ENCODE assay signal across 26 cellular contexts in the genomic region with DNA sequence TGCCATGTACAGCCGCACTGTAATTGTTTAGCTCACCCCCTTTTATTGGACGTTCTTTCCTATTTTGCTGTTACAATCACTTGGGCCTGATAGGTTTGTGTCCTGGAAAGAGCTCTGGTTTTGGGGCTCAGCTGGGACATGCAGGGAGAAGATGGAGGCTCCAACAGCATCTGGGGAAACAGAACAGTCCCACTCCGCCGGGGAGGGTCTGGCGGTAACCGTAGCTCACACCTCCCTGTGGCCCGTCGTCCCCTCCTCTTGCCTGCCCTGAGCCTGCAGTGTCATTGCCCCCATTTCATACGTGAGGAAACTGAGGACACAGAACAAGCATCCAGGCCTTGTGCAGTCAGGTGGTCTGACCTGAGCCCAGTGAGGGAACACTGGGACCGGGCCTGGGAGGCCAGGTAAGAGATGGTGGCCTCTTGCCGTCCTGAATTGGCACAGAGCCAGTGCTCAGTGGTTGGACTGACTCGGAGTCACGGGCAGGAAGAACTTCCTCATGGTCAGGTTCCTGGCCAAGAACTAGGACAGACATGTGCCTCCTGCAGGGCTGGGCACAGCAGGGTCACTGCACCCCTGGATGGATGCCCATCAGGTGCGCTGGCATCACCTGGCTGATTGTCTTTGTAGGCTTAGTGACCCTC. TPM values are rescaled to one million over a fixed set of nuclear protein-coding genes. Genes with fewer than 3 reads are reported as not detected.
DNase-seq lines count a peak whose midpoint lies in the region; ATAC-seq and TF ChIP-seq lines count a peak whose summit lies in the region.
"Had no signal": no experiment of that assay in that cellular context is flagged by ENCODE, and none has a peak within 500 bp of the region (broad histone marks: within the 10 kb centered on the region; RNA-seq: fewer than 3 reads in every experiment).

No MANE protein-coding gene starts in this region.

- H3K4me1 ChIP-seq in PC-3 (ENCODE audit: insufficient read depth, low read length) (no peaks in the 10 kb centered on the region; the same call in 1 of the 2 replicates), Caco-2 (no peaks in the 10 kb centered on the region)
- H3K4me1 ChIP-seq: left lung, uterus had no signal

- H3K36me3 Mint-ChIP-seq in activated naive CD8-positive, alpha-beta T cell: peaks cover 15% of the 10 kb centered on the region
- peaks cover 32% of the 10 kb centered on the region for H3K36me3 Mint-ChIP-seq in activated naive CD8-positive, alpha-beta T cell treated with anti-CD3 and anti-CD28 coated beads, Interleukin-2, amount 50 U/mL, for 24 hours (ENCODE audit: low read depth)
- H3K36me3 Mint-ChIP-seq in stimulated activated effector memory CD8-positive, alpha-beta T cell treated with anti-CD3 and anti-CD28 coated beads, Interleukin-12 subunit alpha, Interleukin-12 subunit beta, amount 100 ng/mL, for 72 hours: peaks cover 74% of the 10 kb centered on the region
- peaks cover 60% of the 10 kb centered on the region for H3K36me3 Mint-ChIP-seq in Caco-2 (ENCODE audit: insufficient read depth, unreplicated experiment)

- H3K27me3 ChIP-seq in PC-3 (ENCODE audit: low read length): no peaks in the 10 kb centered on the region
- no peaks in the 10 kb centered on the region for H3K27me3 ChIP-seq in Caco-2 (replicated peaks; ENCODE audit: control insufficient read depth, insufficient read depth, low read length)
- H3K27me3 ChIP-seq: brain microvascular endothelial cell, left lung, uterus had no signal

- H3K9me3 ChIP-seq in PC-3 (ENCODE audit: low read length) (no peaks in the 10 kb centered on the region), Caco-2 (no peaks in the 10 kb centered on the region)
- H3K9me3 ChIP-seq: left lung, mucosa of descending colon, uterus had no signal

- peak overlapping the region; percentile 10 for H3K4me3 Mint-ChIP-seq in activated naive CD8-positive, alpha-beta T cell
- H3K4me3 Mint-ChIP-seq in activated naive CD8-positive, alpha-beta T cell treated with anti-CD3 and anti-CD28 coated beads, Interleukin-2, amount 50 U/mL, for 24 hours: no peak overlapping the region
- no peak overlapping the region for H3K4me3 Mint-ChIP-seq in stimulated activated effector memory CD8-positive, alpha-beta T cell treated with anti-CD3 and anti-CD28 coated beads, Interleukin-12 subunit alpha, Interleukin-12 subunit beta, amount 100 ng/mL, for 72 hours
- no peak overlapping the region for H3K4me3 Mint-ChIP-seq in Caco-2 (ENCODE audit: unreplicated experiment)
- H3K4me3 Mint-ChIP-seq: activated T-helper 1 cell treated with anti-CD3 and anti-CD28 coated beads, Interleukin-12 subunit alpha, Interleukin-12 subunit beta, Interleukin-2, Interleukin-4 antibody, amounts not matched to agents 30 ng/mL and 10 ng/mL and 1 ng/mL, durations not matched to agents 14 hours and 24 hours and 36 hours; stimulated activated naive B cell treated with anti-CD40 and anti-IgM and Interleukin-4, amounts not matched to agents 10 μg/mL and 1 μg/mL and 100 μg/mL, for 72 hours had no signal

- H3K27ac Mint-ChIP-seq in activated naive CD8-positive, alpha-beta T cell: peak overlapping the region; percentile 98
- H3K27ac Mint-ChIP-seq in activated naive CD8-positive, alpha-beta T cell treated with anti-CD3 and anti-CD28 coated beads, Interleukin-2, amount 50 U/mL, for 24 hours: no peak overlapping the region
- H3K27ac Mint-ChIP-seq in stimulated activated effector memory CD8-positive, alpha-beta T cell treated with anti-CD3 and anti-CD28 coated beads, Interleukin-12 subunit alpha, Interleukin-12 subunit beta, amount 100 ng/mL, for 72 hours: peak overlapping the region; percentile 74
- no peak overlapping the region for H3K27ac Mint-ChIP-seq in Caco-2 (ENCODE audit: unreplicated experiment)
- H3K27ac Mint-ChIP-seq: stimulated activated naive B cell treated with anti-CD40 and anti-IgM and Interleukin-4, amounts not matched to agents 10 μg/mL and 1 μg/mL and 100 μg/mL, for 72 hours had no signal

- H2AFZ ChIP-seq in PC-3 (ENCODE audit: low read length): no peak overlapping the region

- H3K36me3 ChIP-seq in PC-3 (ENCODE audit: low read depth, low read length): peaks cover 39% of the 10 kb centered on the region
- peaks cover 1% of the 10 kb centered on the region for H3K36me3 ChIP-seq in Caco-2 (ENCODE audit: control insufficient read depth, insufficient read depth, low read length)
- H3K36me3 ChIP-seq: uterus had no signal

- no peak overlapping the region for H3K27ac ChIP-seq in PC-3 (ENCODE audit: low read length)
- H3K27ac ChIP-seq: brain microvascular endothelial cell, left lung, uterus had no signal

- H3K4me3 ChIP-seq in PC-3 (ENCODE audit: low read length) (no peak overlapping the region), Caco-2 (ENCODE audit: low read depth, low read length) (no peak overlapping the region)
- H3K4me3 ChIP-seq: left lung, mucosa of descending colon, uterus had no signal

- no peak overlapping the region for H3K4me2 ChIP-seq in PC-3 (ENCODE audit: low read length)

- CTCF ChIA-PET in PC-3 (lab: Charles Lee) (no interaction called here), Caco-2 (lab: Charles Lee) (no interaction called here)

- peaks cover 86% of the 10 kb centered on the region for H3K4me1 Mint-ChIP-seq in activated naive CD8-positive, alpha-beta T cell (ENCODE audit: low read depth)
- H3K4me1 Mint-ChIP-seq in activated naive CD8-positive, alpha-beta T cell treated with anti-CD3 and anti-CD28 coated beads, Interleukin-2, amount 50 U/mL, for 24 hours: peaks cover 46% of the 10 kb centered on the region
- peaks cover 36% of the 10 kb centered on the region for H3K4me1 Mint-ChIP-seq in stimulated activated effector memory CD8-positive, alpha-beta T cell treated with anti-CD3 and anti-CD28 coated beads, Interleukin-12 subunit alpha, Interleukin-12 subunit beta, amount 100 ng/mL, for 72 hours
- H3K4me1 Mint-ChIP-seq in Caco-2 (ENCODE audit: low read depth, unreplicated experiment): no peaks in the 10 kb centered on the region

- BruUV-seq in PC-3 (replicated peaks; lab: Mats Ljungman, UMichigan) (no TSS peak), Caco-2 (replicated peaks; lab: Mats Ljungman, UMichigan) (no TSS peak)

- no peaks in the 10 kb centered on the region for H4K20me1 ChIP-seq in PC-3 (ENCODE audit: low read length)

- H3K9ac ChIP-seq in PC-3 (ENCODE audit: low read length): no peak overlapping the region

- TF ChIP-seq CTCF in PC-3 (conservative IDR thresholded peaks at IDR 0.05; ENCODE audit: low read depth, low read length) (no peak), Caco-2 (IDR thresholded peaks at IDR 0.05; ENCODE audit: insufficient read depth in 1 of 2, low read depth in 1 of 2, low read length in 1 of 2, severe bottlenecking in 1 of 2, unreplicated experiment in 1 of 2) (no peak)

- H3F3A ChIP-seq in PC-3 (ENCODE audit: low read length, unreplicated experiment): no peaks in the 10 kb centered on the region

- no peak for ATAC-seq in activated naive CD8-positive, alpha-beta T cell treated with anti-CD3 and anti-CD28 coated beads, Interleukin-2, amount 50 U/mL, for 24 hours
- ATAC-seq in PC-3 (no peak), GM18868 (IDR thresholded peaks at IDR 0.05; ENCODE audit: unreplicated experiment) (no peak), GM19035 (IDR thresholded peaks at IDR 0.05; ENCODE audit: unreplicated experiment) (no peak)
- ATAC-seq in stimulated activated effector memory CD8-positive, alpha-beta T cell treated with anti-CD3 and anti-CD28 coated beads, Interleukin-12 subunit alpha, Interleukin-12 subunit beta, amount 100 ng/mL, for 72 hours: no peak
- ATAC-seq: left lung; mucosa of descending colon; stimulated activated naive B cell treated with anti-CD40 and anti-IgM and Interleukin-4, amounts not matched to agents 10 μg/mL and 1 μg/mL and 100 μg/mL, for 72 hours had no signal

- H3K79me2 ChIP-seq in PC-3 (ENCODE audit: low read length): no peaks in the 10 kb centered on the region

- POLR2A ChIA-PET in PC-3 (lab: Charles Lee; ENCODE audit: unreplicated experiment): no interaction called here
- POLR2A ChIA-PET in Caco-2 (lab: Charles Lee): no interaction called here

- H3K9me2 ChIP-seq in PC-3 (replicated peaks; ENCODE audit: low read length): no peaks in the 10 kb centered on the region

- H3K27me3 Mint-ChIP-seq in activated naive CD8-positive, alpha-beta T cell: no peaks in the 10 kb centered on the region
- H3K27me3 Mint-ChIP-seq in activated naive CD8-positive, alpha-beta T cell treated with anti-CD3 and anti-CD28 coated beads, Interleukin-2, amount 50 U/mL, for 24 hours: no peaks in the 10 kb centered on the region
- no peaks in the 10 kb centered on the region for H3K27me3 Mint-ChIP-seq in Caco-2 (ENCODE audit: insufficient read depth, unreplicated experiment)
- H3K27me3 Mint-ChIP-seq: stimulated activated naive B cell treated with anti-CD40 and anti-IgM and Interleukin-4, amounts not matched to agents 10 μg/mL and 1 μg/mL and 100 μg/mL, for 72 hours had no signal

- H3K9me3 Mint-ChIP-seq in activated naive CD8-positive, alpha-beta T cell (ENCODE audit: low read depth): no peaks in the 10 kb centered on the region
- H3K9me3 Mint-ChIP-seq in activated naive CD8-positive, alpha-beta T cell treated with anti-CD3 and anti-CD28 coated beads, Interleukin-2, amount 50 U/mL, for 24 hours: no peaks in the 10 kb centered on the region
- no peaks in the 10 kb centered on the region for H3K9me3 Mint-ChIP-seq in stimulated activated effector memory CD8-positive, alpha-beta T cell treated with anti-CD3 and anti-CD28 coated beads, Interleukin-12 subunit alpha, Interleukin-12 subunit beta, amount 100 ng/mL, for 72 hours
- H3K9me3 Mint-ChIP-seq in Caco-2 (ENCODE audit: unreplicated experiment): no peaks in the 10 kb centered on the region
- H3K9me3 Mint-ChIP-seq: activated T-helper 1 cell treated with anti-CD3 and anti-CD28 coated beads, Interleukin-12 subunit alpha, Interleukin-12 subunit beta, Interleukin-2, Interleukin-4 antibody, amounts not matched to agents 30 ng/mL and 10 ng/mL and 1 ng/mL, durations not matched to agents 14 hours and 24 hours and 36 hours; stimulated activated naive B cell treated with anti-CD40 and anti-IgM and Interleukin-4, amounts not matched to agents 10 μg/mL and 1 μg/mL and 100 μg/mL, for 72 hours had no signal

- intact Hi-C loops in PC-3 (cut with micrococcal nuclease): no loop called here
- intact Hi-C loops in Caco-2 (cut with micrococcal nuclease; ENCODE audit: unreplicated experiment): no loop called here

- DNase-seq in activated naive CD8-positive, alpha-beta T cell treated with anti-CD3 and anti-CD28 coated beads, Interleukin-2, amount 50 U/mL, for 24 hours: no peak
- DNase-seq in PC-3 (peak; percentile 11), iPS-NIHi11 (ENCODE audit: low spot score) (peak; percentile 11), Caco-2 (no peak)
- no peak for DNase-seq in stimulated activated effector memory CD8-positive, alpha-beta T cell treated with anti-CD3 and anti-CD28 coated beads, Interleukin-12 subunit alpha, Interleukin-12 subunit beta, amount 100 ng/mL, for 72 hours (ENCODE audit: low spot score in 2 of 2)
- DNase-seq: activated CD4-positive, CD25-positive, alpha-beta regulatory T cell treated with anti-CD3 and anti-CD28 coated beads, Interleukin-2, amount 50 U/mL, for 72 hours; brain microvascular endothelial cell; C1 segment of cervical spinal cord; DMS153; glutamatergic neuron; mucosa of descending colon; MV-4-11; NCI-H1694; NCI-H2171 treated with DMSO at 0.1 percent for 48 hours; NCI-H69; Right ventricle myocardium superior; small intestine; stimulated activated naive B cell treated with anti-CD40 and anti-IgM and Interleukin-4, amounts not matched to agents 10 μg/mL and 1 μg/mL and 100 μg/mL, for 72 hours; SW 1271; uterus had no signal

RNA-seq across cellular contexts. Expression of a gene that starts 41.8 kb away (rescaled TPM):
- total RNA-seq in PC-3 (2014; rRNA removed): not detected in 2 replicates
- not detected in 2 replicates for total RNA-seq in Caco-2 (2022)
- total RNA-seq: activated T-helper 1 cell treated with anti-CD3 and anti-CD28 coated beads, Interleukin-12 subunit alpha, Interleukin-12 subunit beta, Interleukin-2, Interleukin-4 antibody, amounts not matched to agents 30 ng/mL and 10 ng/mL and 1 ng/mL, durations not matched to agents 14 hours and 24 hours and 36 hours; fibroblast of lung had no signal

Comparison
In these comparisons a context has a peak if more than half of its experiments do, and no peak if none do; other contexts are left out.
1. H3K27ac Mint-ChIP-seq: peak in activated naive CD8-positive, alpha-beta T cell (single experiment) and stimulated activated effector memory CD8-positive, alpha-beta T cell treated with anti-CD3 and anti-CD28 coated beads, Interleukin-12 subunit alpha, Interleukin-12 subunit beta, amount 100 ng/mL, for 72 hours (single experiment); none in activated naive CD8-positive, alpha-beta T cell treated with anti-CD3 and anti-CD28 coated beads, Interleukin-2, amount 50 U/mL, for 24 hours (single experiment) and Caco-2 (single experiment).
2. DNase-seq: peak in PC-3 (single experiment) and iPS-NIHi11 (single experiment); none in activated naive CD8-positive, alpha-beta T cell treated with anti-CD3 and anti-CD28 coated beads, Interleukin-2, amount 50 U/mL, for 24 hours (single experiment), stimulated activated effector memory CD8-positive, alpha-beta T cell treated with anti-CD3 and anti-CD28 coated beads, Interleukin-12 subunit alpha, Interleukin-12 subunit beta, amount 100 ng/mL, for 72 hours (0 of 2) and Caco-2 (0 of 2).